ENCODE assay signal across 17 cellular contexts in genomic region chr3:191783039-191783438, GRCh38.
DNase-seq lines count a peak whose midpoint lies in the region; ATAC-seq, FAIRE-seq and TF ChIP-seq lines count a peak whose summit lies in the region.
"Had no signal": no experiment of that assay in that cellular context is flagged by ENCODE, and none has a peak within 500 bp of the region (broad histone marks: within the 10 kb centered on the region; RNA-seq: fewer than 3 reads in every experiment).

No MANE protein-coding gene starts in this region.

- H4K20me1 ChIP-seq in mammary epithelial cell (ENCODE audit: insufficient read depth, low read length) (no peaks in the 10 kb centered on the region), OCI-LY7 (ENCODE audit: insufficient read depth, low read length) (no peaks in the 10 kb centered on the region)
- H4K20me1 ChIP-seq: BLaER1 had no signal

- intact Hi-C loops in mammary epithelial cell (cut with micrococcal nuclease), result no loop called here
- intact Hi-C loops in MCF 10A (cut with micrococcal nuclease), result no loop called here
- intact Hi-C loops in OCI-LY7 (cut with micrococcal nuclease; ENCODE audit: unreplicated experiment), result no loop called here
- intact Hi-C loops in activated T-helper 1 cell treated with anti-CD3 and anti-CD28 coated beads, Interleukin-12 subunit alpha, Interleukin-12 subunit beta, Interleukin-2, Interleukin-4 antibody, amounts not matched to agents 30 ng/mL and 10 ng/mL and 1 ng/mL, durations not matched to agents 14 hours and 24 hours and 36 hours (cut with micrococcal nuclease), result no loop called here

- FAIRE-seq in RCC 7860 (lab: Jason Lieb, UNC), result peak; percentile 55
- FAIRE-seq: GM12878, GM19239 had no signal

- no peak overlapping the region for H2AFZ ChIP-seq in mammary epithelial cell (ENCODE audit: low read depth, low read length)
- H2AFZ ChIP-seq in OCI-LY7 (ENCODE audit: low read length), result no peak overlapping the region

- DNase-seq in mammary epithelial cell (peak; percentile 8), MCF 10A (ENCODE audit: unreplicated experiment) (no peak), RCC 7860 (ENCODE audit: low spot score) (no peak), epithelial cell of esophagus (ENCODE audit: low read depth) (peak; percentile 42), OCI-LY7 (ENCODE audit: low spot score) (no peak)
- no peak for DNase-seq in activated T-helper 1 cell treated with anti-CD3 and anti-CD28 coated beads, Interleukin-12 subunit alpha, Interleukin-12 subunit beta, Interleukin-2, Interleukin-4 antibody, amounts not matched to agents 30 ng/mL and 10 ng/mL and 1 ng/mL, durations not matched to agents 14 hours and 24 hours and 36 hours (ENCODE audit: low spot score)
- DNase-seq: 8988T; CD4-positive, alpha-beta memory T cell; DMS79 treated with DMSO at 0.1 percent for 48 hours; GOT3 had no signal

- H3K4me1 Mint-ChIP-seq in MCF 10A (ENCODE audit: insufficient read depth, unreplicated experiment), result no peaks in the 10 kb centered on the region
- no peaks in the 10 kb centered on the region for H3K4me1 Mint-ChIP-seq in activated T-helper 1 cell treated with anti-CD3 and anti-CD28 coated beads, Interleukin-12 subunit alpha, Interleukin-12 subunit beta, Interleukin-2, Interleukin-4 antibody, amounts not matched to agents 30 ng/mL and 10 ng/mL and 1 ng/mL, durations not matched to agents 14 hours and 24 hours and 36 hours (ENCODE audit: low read depth)
- H3K4me1 Mint-ChIP-seq: CD14-positive monocyte; CD4-positive, alpha-beta memory T cell had no signal

- TF ChIP-seq CTCF in mammary epithelial cell (conservative IDR thresholded peaks at IDR 0.05 in 1 of 2, IDR thresholded peaks at IDR 0.05 in 1 of 2; ENCODE audit: extremely low read depth in 1 of 2, insufficient read depth in 1 of 2, low read depth in 1 of 2, low read length in 2 of 2) (no peak), MCF 10A (IDR thresholded peaks at IDR 0.05; ENCODE audit: unreplicated experiment) (no peak), epithelial cell of esophagus (IDR thresholded peaks at IDR 0.05; ENCODE audit: insufficient read depth, low read depth, low read length, missing control alignments) (no peak), OCI-LY7 (conservative IDR thresholded peaks at IDR 0.05; ENCODE audit: low read length) (no peak)

- H3K27ac Mint-ChIP-seq in MCF 10A (ENCODE audit: low read depth, unreplicated experiment), result no peak overlapping the region
- no peak overlapping the region for H3K27ac Mint-ChIP-seq in activated T-helper 1 cell treated with anti-CD3 and anti-CD28 coated beads, Interleukin-12 subunit alpha, Interleukin-12 subunit beta, Interleukin-2, Interleukin-4 antibody, amounts not matched to agents 30 ng/mL and 10 ng/mL and 1 ng/mL, durations not matched to agents 14 hours and 24 hours and 36 hours
- H3K27ac Mint-ChIP-seq: CD14-positive monocyte; CD4-positive, alpha-beta memory T cell had no signal

- BruUV-seq in mammary epithelial cell (replicated peaks; lab: Mats Ljungman, UMichigan) (no TSS peak), MCF 10A (replicated peaks; lab: Mats Ljungman, UMichigan) (no TSS peak), OCI-LY7 (replicated peaks; lab: Mats Ljungman, UMichigan) (no TSS peak)

- H3K79me2 ChIP-seq in mammary epithelial cell (ENCODE audit: insufficient read depth, low read length) (no peaks in the 10 kb centered on the region), OCI-LY7 (ENCODE audit: insufficient read depth, low read depth, low read length) (no peaks in the 10 kb centered on the region)

- no peak overlapping the region for H3K9ac ChIP-seq in mammary epithelial cell (ENCODE audit: insufficient read depth, low read length)
- H3K9ac ChIP-seq: BLaER1 had no signal

- H3K9me3 ChIP-seq in mammary epithelial cell (replicated peaks; ENCODE audit: insufficient read depth, low read length) (no peaks in the 10 kb centered on the region), OCI-LY7 (ENCODE audit: low read length) (no peaks in the 10 kb centered on the region)
- H3K9me3 ChIP-seq: BLaER1 had no signal

- H3K9me2 ChIP-seq in OCI-LY7 (ENCODE audit: insufficient read depth, low read length), result no peaks in the 10 kb centered on the region

- no peak overlapping the region for H3K4me2 ChIP-seq in mammary epithelial cell (ENCODE audit: insufficient read depth, low read depth, low read length)
- H3K4me2 ChIP-seq in OCI-LY7 (ENCODE audit: low read length), result no peak overlapping the region
- H3K4me2 ChIP-seq: BLaER1 had no signal

- no peaks in the 10 kb centered on the region for H3K36me3 ChIP-seq in mammary epithelial cell (ENCODE audit: insufficient read depth, low read length)
- no peaks in the 10 kb centered on the region for H3K36me3 ChIP-seq in OCI-LY7 (ENCODE audit: insufficient read depth, low read length)
- H3K36me3 ChIP-seq: BLaER1, HAP-1 had no signal

- CTCF ChIA-PET in mammary epithelial cell (lab: Charles Lee; ENCODE audit: low non-redundant PET) (no interaction called here), MCF 10A (lab: Yijun Ruan, JAX) (no interaction called here), OCI-LY7 (lab: Charles Lee; ENCODE audit: unreplicated experiment) (no interaction called here)

- H3K4me1 ChIP-seq in mammary epithelial cell (ENCODE audit: insufficient read depth, low read length) (no peaks in the 10 kb centered on the region), OCI-LY7 (ENCODE audit: insufficient read depth, low read length, poor library complexity, severe bottlenecking) (no peaks in the 10 kb centered on the region)
- H3K4me1 ChIP-seq: BLaER1 had no signal

- H3K4me3 ChIP-seq in mammary epithelial cell (replicated peaks in 1 of 3; ENCODE audit: insufficient read depth in 1 of 3, low read depth in 2 of 3, low read length in 3 of 3), result no peak overlapping the region
- H3K4me3 ChIP-seq in epithelial cell of esophagus (ENCODE audit: low read length), result no peak overlapping the region
- H3K4me3 ChIP-seq in OCI-LY7 (ENCODE audit: low read depth, low read length, poor library complexity, severe bottlenecking), result no peak overlapping the region
- H3K4me3 ChIP-seq: BLaER1, GM12878, HAP-1 had no signal

- in situ Hi-C loops in mammary epithelial cell (cut with MboI; ENCODE audit: low sequenced_read_pairs in 2 of 2), result no loop called here

- H3K27me3 Mint-ChIP-seq in MCF 10A (ENCODE audit: insufficient read depth, unreplicated experiment), result no peaks in the 10 kb centered on the region
- H3K27me3 Mint-ChIP-seq in activated T-helper 1 cell treated with anti-CD3 and anti-CD28 coated beads, Interleukin-12 subunit alpha, Interleukin-12 subunit beta, Interleukin-2, Interleukin-4 antibody, amounts not matched to agents 30 ng/mL and 10 ng/mL and 1 ng/mL, durations not matched to agents 14 hours and 24 hours and 36 hours (ENCODE audit: insufficient read depth), result no peaks in the 10 kb centered on the region
- H3K27me3 Mint-ChIP-seq: CD4-positive, alpha-beta memory T cell had no signal

- dilution Hi-C loops in mammary epithelial cell (cut with HindIII; ENCODE audit: low sequenced_read_pairs), result no loop called here

- no peak overlapping the region for H3K4me3 Mint-ChIP-seq in MCF 10A (ENCODE audit: unreplicated experiment)
- H3K4me3 Mint-ChIP-seq in activated T-helper 1 cell treated with anti-CD3 and anti-CD28 coated beads, Interleukin-12 subunit alpha, Interleukin-12 subunit beta, Interleukin-2, Interleukin-4 antibody, amounts not matched to agents 30 ng/mL and 10 ng/mL and 1 ng/mL, durations not matched to agents 14 hours and 24 hours and 36 hours, result no peak overlapping the region
- H3K4me3 Mint-ChIP-seq: CD14-positive monocyte; CD4-positive, alpha-beta memory T cell had no signal

- POLR2A ChIA-PET in MCF 10A (lab: Yijun Ruan, JAX) (no interaction called here), OCI-LY7 (lab: Charles Lee) (interaction anchor here (1.0 kb wide), 1 partner anchor 503 kb away, joined by 3 read pairs; no protein-coding TSS in a partner anchor)

- H3K36me3 Mint-ChIP-seq in MCF 10A (ENCODE audit: insufficient read depth, unreplicated experiment), result no peaks in the 10 kb centered on the region
- no peaks in the 10 kb centered on the region for H3K36me3 Mint-ChIP-seq in activated T-helper 1 cell treated with anti-CD3 and anti-CD28 coated beads, Interleukin-12 subunit alpha, Interleukin-12 subunit beta, Interleukin-2, Interleukin-4 antibody, amounts not matched to agents 30 ng/mL and 10 ng/mL and 1 ng/mL, durations not matched to agents 14 hours and 24 hours and 36 hours (ENCODE audit: low read depth)
- H3K36me3 Mint-ChIP-seq: CD14-positive monocyte; CD4-positive, alpha-beta memory T cell had no signal

- ATAC-seq in GM21576 (IDR thresholded peaks at IDR 0.05; ENCODE audit: unreplicated experiment), result no peak
- no peak for ATAC-seq in GM21360 (IDR thresholded peaks at IDR 0.05; ENCODE audit: unreplicated experiment)
- ATAC-seq: GM12878 had no signal

- H3K27me3 ChIP-seq in mammary epithelial cell (ENCODE audit: insufficient read depth, low read length), result no peaks in the 10 kb centered on the region
- H3K27me3 ChIP-seq: BLaER1 had no signal

- H3K9me3 Mint-ChIP-seq in MCF 10A (ENCODE audit: unreplicated experiment), result no peaks in the 10 kb centered on the region
- H3K9me3 Mint-ChIP-seq in activated T-helper 1 cell treated with anti-CD3 and anti-CD28 coated beads, Interleukin-12 subunit alpha, Interleukin-12 subunit beta, Interleukin-2, Interleukin-4 antibody, amounts not matched to agents 30 ng/mL and 10 ng/mL and 1 ng/mL, durations not matched to agents 14 hours and 24 hours and 36 hours, result no peaks in the 10 kb centered on the region

- no peak overlapping the region for H3K27ac ChIP-seq in mammary epithelial cell (ENCODE audit: insufficient read depth, low read depth, low read length)
- H3K27ac ChIP-seq in OCI-LY7 (ENCODE audit: low read depth, low read length, poor library complexity, severe bottlenecking), result no peak overlapping the region
- H3K27ac ChIP-seq: BLaER1 had no signal

Comparison
In these comparisons a context has a peak if more than half of its experiments do, and no peak if none do; other contexts are left out.
1. DNase-seq: peak in mammary epithelial cell (single experiment) and epithelial cell of esophagus (single experiment); none in MCF 10A (single experiment), RCC 7860 (single experiment), OCI-LY7 (single experiment) and activated T-helper 1 cell treated with anti-CD3 and anti-CD28 coated beads, Interleukin-12 subunit alpha, Interleukin-12 subunit beta, Interleukin-2, Interleukin-4 antibody, amounts not matched to agents 30 ng/mL and 10 ng/mL and 1 ng/mL, durations not matched to agents 14 hours and 24 hours and 36 hours (single experiment).